In the genomic region with DNA sequence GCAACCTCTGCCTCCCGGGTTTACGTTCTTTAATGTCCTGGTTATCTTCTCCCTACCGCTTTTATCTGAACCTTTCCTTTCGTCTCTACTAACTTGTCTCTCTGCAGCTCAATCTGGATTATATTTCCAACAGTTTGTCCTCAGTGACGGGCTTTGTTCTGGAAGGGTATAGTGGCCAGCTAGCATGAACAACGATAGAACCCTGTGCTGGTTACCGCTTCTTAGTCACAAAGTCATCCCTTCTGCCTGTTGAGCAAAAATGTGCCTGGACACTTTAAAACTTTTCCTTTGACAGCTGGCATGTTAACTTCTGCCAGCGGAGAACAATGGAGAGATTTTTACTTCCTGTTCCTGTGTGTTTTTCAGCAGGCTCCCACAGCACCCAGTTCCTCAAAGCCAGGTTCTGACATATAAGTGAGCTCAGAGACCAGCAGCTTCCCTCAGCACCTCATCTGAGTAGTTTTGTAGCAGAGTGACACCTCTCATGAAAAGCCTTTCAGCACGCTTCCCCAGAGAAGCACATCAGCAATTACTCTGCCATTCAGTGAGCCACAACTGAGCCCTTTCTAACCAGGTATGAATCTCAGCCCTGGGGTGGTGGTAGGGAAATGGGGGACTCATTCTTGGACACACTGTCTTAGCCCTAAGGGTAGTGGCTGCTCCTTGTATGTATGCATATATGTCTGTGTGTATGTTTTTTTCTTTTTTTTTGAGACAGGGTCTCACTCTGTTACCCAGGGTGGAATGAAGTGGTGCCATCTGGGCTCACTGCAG, we compare ENCODE assay signal across 13 cellular contexts. TPM values are rescaled to one million over a fixed set of nuclear protein-coding genes. Genes with fewer than 3 reads are reported as not detected.
DNase-seq lines count a peak whose midpoint lies in the region; ATAC-seq and TF ChIP-seq lines count a peak whose summit lies in the region.
"Had no signal": no experiment of that assay in that cellular context is flagged by ENCODE, and none has a peak within 500 bp of the region (broad histone marks: within the 10 kb centered on the region; RNA-seq: fewer than 3 reads in every experiment).

No MANE protein-coding gene starts in this region.

- H3K27ac ChIP-seq in prostate gland (peak overlapping the region; percentile 7 to 38), PC-3 (ENCODE audit: low read length) (no peak overlapping the region), gastrocnemius medialis (peak overlapping the region in 1 of 4 donors; percentile 16)

- intact Hi-C loops in left ventricle myocardium superior (cut with micrococcal nuclease) (no loop called here), prostate gland (cut with DNase I) (no loop called here), PC-3 (cut with micrococcal nuclease) (no loop called here), gastrocnemius medialis (cut with DNase I; ENCODE audit: low total_unique reads) (no loop called here)

- H2AFZ ChIP-seq in PC-3 (ENCODE audit: low read length), result no peak overlapping the region

- no peak for TF ChIP-seq POLR2A in prostate gland (IDR thresholded peaks at IDR 0.05)
- TF ChIP-seq POLR2A in gastrocnemius medialis (IDR thresholded peaks at IDR 0.05), result no peak

- WGBS in prostate gland, result 58% methylated on average over 9 of the region's 9 CpGs

- POLR2A ChIA-PET in PC-3 (lab: Charles Lee; ENCODE audit: unreplicated experiment), result no interaction called here

- peaks cover 8% of the 10 kb centered on the region for H3F3A ChIP-seq in PC-3 (ENCODE audit: low read length, unreplicated experiment)

- peaks cover 5% of the 10 kb centered on the region; the same call in 1 of the 2 replicates for H3K79me2 ChIP-seq in PC-3 (ENCODE audit: low read length)

- BruUV-seq in PC-3 (replicated peaks; lab: Mats Ljungman, UMichigan), result no TSS peak

- DNase-seq in Kasumi-1 (lab: John Stamatoyannopoulos, UW) (peak; percentile 73 to 87), astrocyte of the hippocampus (ENCODE audit: low read depth, low spot score) (peak; percentile 8), left ventricle myocardium superior (no peak), prostate gland (ENCODE audit: low spot score) (peak; percentile 40), PC-3 (no peak), gastrocnemius medialis (no peak)
- DNase-seq: amniotic stem cell; NCI-H187 treated with DMSO at 0.1 percent for 48 hours; stimulated activated CD4-positive, alpha-beta T cell treated with anti-CD3 and anti-CD28 coated beads, Interleukin-1b, Interleukin-23, amount 100 ng/mL, for 48 hours; T1000 had no signal

- H3K4me1 ChIP-seq in prostate gland (replicated peaks) (peaks cover 3% of the 10 kb centered on the region), PC-3 (ENCODE audit: insufficient read depth, low read length) (no peaks in the 10 kb centered on the region), gastrocnemius medialis (peaks cover 3 to 6% of the 10 kb centered on the region in 2 donors)

- H3K36me3 ChIP-seq in prostate gland (peaks cover 0 to 4% of the 10 kb centered on the region in 2 donors), PC-3 (ENCODE audit: low read depth, low read length) (peaks cover 48% of the 10 kb centered on the region; the same call in 1 of the 2 replicates), gastrocnemius medialis (peaks cover 0 to 42% of the 10 kb centered on the region in 2 donors)

- H3K4me2 ChIP-seq in PC-3 (ENCODE audit: low read length), result no peak overlapping the region

- H3K9ac ChIP-seq in PC-3 (ENCODE audit: low read length), result no peak overlapping the region

- in situ Hi-C loops in gastrocnemius medialis (cut with MboI; ENCODE audit: low sequenced_read_pairs in 4 of 4), result no loop called here

- peak; percentile 80 for ATAC-seq in left ventricle myocardium superior
- ATAC-seq in PC-3, result no peak
- ATAC-seq in gastrocnemius medialis, result no peak
- no peak for ATAC-seq in HG02588 (IDR thresholded peaks at IDR 0.05; ENCODE audit: unreplicated experiment)
- no peak for ATAC-seq in GM19395 (IDR thresholded peaks at IDR 0.05; ENCODE audit: unreplicated experiment)
- ATAC-seq: HCT116 had no signal

- no peak overlapping the region for H3K4me3 ChIP-seq in prostate gland
- no peak overlapping the region for H3K4me3 ChIP-seq in PC-3 (ENCODE audit: low read length)
- no peak overlapping the region for H3K4me3 ChIP-seq in gastrocnemius medialis

- H4K20me1 ChIP-seq in PC-3 (ENCODE audit: low read length), result no peaks in the 10 kb centered on the region

- H3K9me3 ChIP-seq in prostate gland (no peaks in the 10 kb centered on the region), PC-3 (ENCODE audit: low read length) (no peaks in the 10 kb centered on the region), gastrocnemius medialis (no peaks in the 10 kb centered on the region)

- no peaks in the 10 kb centered on the region for H3K9me2 ChIP-seq in PC-3 (replicated peaks; ENCODE audit: low read length)

- no peak for TF ChIP-seq CTCF in prostate gland (IDR thresholded peaks at IDR 0.05)
- no peak for TF ChIP-seq CTCF in PC-3 (conservative IDR thresholded peaks at IDR 0.05; ENCODE audit: low read depth, low read length)
- TF ChIP-seq CTCF in gastrocnemius medialis (IDR thresholded peaks at IDR 0.05 in 4 of 5, conservative IDR thresholded peaks at IDR 0.05 in 1 of 5), result no peak

- H3K27me3 ChIP-seq in prostate gland (replicated peaks; ENCODE audit: insufficient read depth), result no peaks in the 10 kb centered on the region
- no peaks in the 10 kb centered on the region for H3K27me3 ChIP-seq in PC-3 (ENCODE audit: low read length)
- H3K27me3 ChIP-seq in gastrocnemius medialis, result no peaks in the 10 kb centered on the region

- CTCF ChIA-PET in PC-3 (lab: Charles Lee), result no interaction called here

RNA-seq across cellular contexts. Expression of a gene that starts 23.6 kb away (rescaled TPM):
- 0.64 TPM for total RNA-seq in left ventricle myocardium superior
- total RNA-seq in prostate gland, result 1 to 10 TPM; 1.3 to 3.8 TPM
- total RNA-seq in PC-3 (2014; rRNA removed), result 1.6 and 1.9 TPM in 2 replicates
- total RNA-seq in gastrocnemius medialis, result 1 to 10 TPM in 2 of 4 donors, under 1 TPM in 2; 0.12 to 6.9 (median 0.60) TPM

RNA-seq across cellular contexts. Expression of a gene that starts 38.9 kb away (rescaled TPM):
- 78.9 TPM for total RNA-seq in left ventricle myocardium superior
- total RNA-seq in prostate gland, result 100 to 1,000 TPM; 120 to 153 TPM
- 63.0 and 97.7 TPM in 2 replicates for total RNA-seq in PC-3 (2014; rRNA removed)
- total RNA-seq in gastrocnemius medialis, result 10 to 100 TPM; 58.5 to 99.5 (median 81.8) TPM

RNA-seq across cellular contexts. Expression of a gene that starts 40.5 kb away (rescaled TPM):
- 21.7 TPM for total RNA-seq in left ventricle myocardium superior
- 10 to 100 TPM; 29.6 to 32.9 TPM for total RNA-seq in prostate gland
- 26.6 and 28.5 TPM in 2 replicates for total RNA-seq in PC-3 (2014; rRNA removed)
- 10 to 100 TPM; 19.5 to 32.0 (median 22.0) TPM for total RNA-seq in gastrocnemius medialis

Comparison
In these comparisons a context has a peak if more than half of its experiments do, and no peak if none do; other contexts are left out.
1. DNase-seq: peak in Kasumi-1 (2 of 2), astrocyte of the hippocampus (single experiment) and prostate gland (single experiment); none in left ventricle myocardium superior (single experiment), PC-3 (single experiment) and gastrocnemius medialis (0 of 2).